9 cellular contexts compared by ENCODE assay signal in the genomic region with DNA sequence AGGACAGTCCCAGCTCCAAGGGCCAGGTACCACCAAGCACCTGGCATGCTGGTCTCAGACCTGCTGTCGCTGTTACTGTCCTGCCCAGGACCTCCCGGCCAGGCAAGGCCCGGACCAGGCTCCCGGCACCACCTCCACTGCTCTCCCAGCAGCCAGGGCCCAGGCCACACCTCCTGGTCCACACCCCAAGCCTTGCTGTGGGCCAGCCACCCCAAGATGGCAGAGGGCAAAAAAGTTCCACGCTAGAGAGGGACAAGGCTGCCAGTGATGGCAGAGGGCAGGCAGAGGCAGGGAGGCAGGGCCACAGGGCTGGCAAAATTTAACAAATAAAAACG. TPM values are rescaled to one million over a fixed set of nuclear protein-coding genes. Genes with fewer than 3 reads are reported as not detected.
DNase-seq lines count a peak whose midpoint lies in the region; ATAC-seq and TF ChIP-seq lines count a peak whose summit lies in the region.
"Had no signal": no experiment of that assay in that cellular context is flagged by ENCODE, and none has a peak within 500 bp of the region (broad histone marks: within the 10 kb centered on the region; RNA-seq: fewer than 3 reads in every experiment).

No MANE protein-coding gene starts in this region.

- H3K4me1 ChIP-seq in OCI-LY3 (ENCODE audit: low read length) (peaks cover 18% of the 10 kb centered on the region), endodermal cell (ENCODE audit: control insufficient read depth, insufficient read depth, low read length) (no peaks in the 10 kb centered on the region), parathyroid adenoma (peaks cover 3% of the 10 kb centered on the region)

- H3K27ac Mint-ChIP-seq in endodermal cell: no peak overlapping the region

- DNase-seq in endodermal cell (no peak), NCI-H748 treated with DMSO at 0.1 percent for 48 hours (lab: John Stamatoyannopoulos, UW) (no peak), cerebellum (ENCODE audit: low spot score) (no peak)

- no peak for TF ChIP-seq CTCF in C4-2B (conservative IDR thresholded peaks at IDR 0.05)
- TF ChIP-seq CTCF in OCI-LY3 (IDR thresholded peaks at IDR 0.05; ENCODE audit: low read depth, low read length): no peak
- no peak for TF ChIP-seq CTCF in endodermal cell (conservative IDR thresholded peaks at IDR 0.05)
- no peak for TF ChIP-seq CTCF in parathyroid adenoma (IDR thresholded peaks at IDR 0.05)

- H3K4me2 ChIP-seq in OCI-LY3 (ENCODE audit: low read length) (peak overlapping the region; percentile 45), parathyroid adenoma (ENCODE audit: low read length) (no peak overlapping the region)

- no peaks in the 10 kb centered on the region for H3K27me3 ChIP-seq in OCI-LY3 (ENCODE audit: low read depth, low read length)
- H3K27me3 ChIP-seq in endodermal cell (ENCODE audit: control insufficient read depth, insufficient read depth, low read length, poor library complexity, severe bottlenecking): no peaks in the 10 kb centered on the region
- no peaks in the 10 kb centered on the region for H3K27me3 ChIP-seq in parathyroid adenoma (ENCODE audit: control insufficient read depth, insufficient read depth, low read length)
- H3K27me3 ChIP-seq: ovary had no signal

- H2AFZ ChIP-seq in OCI-LY3 (ENCODE audit: low read depth, low read length) (no peak overlapping the region), parathyroid adenoma (no peak overlapping the region)

- H3K36me3 ChIP-seq in OCI-LY3 (replicated peaks; ENCODE audit: low read depth, low read length): peaks cover 4% of the 10 kb centered on the region
- H3K36me3 ChIP-seq in endodermal cell (ENCODE audit: control insufficient read depth, insufficient read depth, low read length): no peaks in the 10 kb centered on the region
- no peaks in the 10 kb centered on the region for H3K36me3 ChIP-seq in parathyroid adenoma (ENCODE audit: control insufficient read depth, insufficient read depth, low read length)
- H3K36me3 ChIP-seq: ovary had no signal

- H3K36me3 Mint-ChIP-seq in endodermal cell (ENCODE audit: low read depth): no peaks in the 10 kb centered on the region

- ATAC-seq in GM21390 (IDR thresholded peaks at IDR 0.05; ENCODE audit: unreplicated experiment): no peak
- no peak for ATAC-seq in GM18907 (IDR thresholded peaks at IDR 0.05; ENCODE audit: unreplicated experiment)

- 87 to 89% methylated on average over 1 to 6 of the region's 6 CpGs for WGBS in endodermal cell (ENCODE audit: insufficient coverage in 1 of 2, insufficient read length in 1 of 2), 2 experiments

- peaks cover 1% of the 10 kb centered on the region for H3K9me3 Mint-ChIP-seq in endodermal cell

- H4K20me1 ChIP-seq in OCI-LY3 (ENCODE audit: insufficient read depth, low read length): no peaks in the 10 kb centered on the region

- H3K27ac ChIP-seq in C4-2B: peak overlapping the region; percentile 86; the same call in 1 of the 2 replicates
- no peak overlapping the region for H3K27ac ChIP-seq in OCI-LY3 (ENCODE audit: low read length)
- no peak overlapping the region for H3K27ac ChIP-seq in endodermal cell (ENCODE audit: low read depth, low read length)
- H3K27ac ChIP-seq in parathyroid adenoma: no peak overlapping the region

- H3K9me3 ChIP-seq in OCI-LY3 (ENCODE audit: insufficient read depth, low read length) (no peaks in the 10 kb centered on the region), endodermal cell (ENCODE audit: control insufficient read depth, low read length) (no peaks in the 10 kb centered on the region), parathyroid adenoma (ENCODE audit: control insufficient read depth, low read length) (no peaks in the 10 kb centered on the region)
- H3K9me3 ChIP-seq: ovary had no signal

- no peaks in the 10 kb centered on the region for H3K27me3 Mint-ChIP-seq in endodermal cell (ENCODE audit: insufficient read depth)

- H3K4me3 Mint-ChIP-seq in endodermal cell: no peak overlapping the region

- H3K9ac ChIP-seq in OCI-LY3 (ENCODE audit: low read length) (no peak overlapping the region), endodermal cell (ENCODE audit: extremely low read depth, low read length, poor library complexity, severe bottlenecking) (peak overlapping the region; percentile 32), parathyroid adenoma (no peak overlapping the region)

- no peaks in the 10 kb centered on the region for H3K4me1 Mint-ChIP-seq in endodermal cell

- H3K4me3 ChIP-seq in OCI-LY3 (ENCODE audit: low read length) (peak overlapping the region; percentile 79; the same call in 1 of the 2 replicates), endodermal cell (ENCODE audit: low read length) (no peak overlapping the region), parathyroid adenoma (ENCODE audit: low read depth, low read length) (peak overlapping the region; percentile 31)

- H3K79me2 ChIP-seq in OCI-LY3 (ENCODE audit: low read length) (no peaks in the 10 kb centered on the region), parathyroid adenoma (no peaks in the 10 kb centered on the region)

RNA-seq across cellular contexts. Expression of a gene that starts 1.1 kb away (rescaled TPM):
- total RNA-seq in endodermal cell: 10 to 100 TPM; 12.6 to 20.1 TPM
- polyA plus RNA-seq in endodermal cell (2013, experiment 1 of 2): 10.9 TPM
- polyA plus RNA-seq in endodermal cell (2013, experiment 2 of 2): 9.2 TPM
- total RNA-seq in cerebellum: 6.5 TPM

RNA-seq across cellular contexts. Expression of a gene that starts 11.1 kb away (rescaled TPM):
- 1 to 10 TPM in 1 of 2 donors, under 1 TPM in 1; 0.35 to 1.5 TPM for total RNA-seq in endodermal cell
- 0.57 TPM for polyA plus RNA-seq in endodermal cell (2013, experiment 1 of 2)
- polyA plus RNA-seq in endodermal cell (2013, experiment 2 of 2): 0.21 TPM
- 1.9 TPM for total RNA-seq in cerebellum

RNA-seq across cellular contexts. Expression of a gene that starts 35.1 kb away (rescaled TPM):
- total RNA-seq in endodermal cell: 10 to 100 TPM; 37.2 to 38.6 TPM
- polyA plus RNA-seq in endodermal cell (2013, experiment 1 of 2): 48.0 TPM
- 42.4 TPM for polyA plus RNA-seq in endodermal cell (2013, experiment 2 of 2)
- total RNA-seq in cerebellum: 48.0 TPM

RNA-seq across cellular contexts. Expression of a gene that starts 37.6 kb away (rescaled TPM):
- total RNA-seq in endodermal cell (10 to 100 TPM; 18.0 to 18.7 TPM), cerebellum (6.3 TPM)
- 14.5 TPM for polyA plus RNA-seq in endodermal cell (2013, experiment 1 of 2)
- polyA plus RNA-seq in endodermal cell (2013, experiment 2 of 2): 13.5 TPM

RNA-seq across cellular contexts. Expression of a gene that starts 48.0 kb away (rescaled TPM):
- total RNA-seq in endodermal cell (10 to 100 TPM; 76.6 to 83.1 TPM), cerebellum (18.3 TPM)
- 62.8 TPM for polyA plus RNA-seq in endodermal cell (2013, experiment 1 of 2)
- polyA plus RNA-seq in endodermal cell (2013, experiment 2 of 2): 58.4 TPM
